Comparison of ENCODE assay signal across 1 cellular context in genomic region chr3:28295819-28296364, GRCh38.
TF ChIP-seq lines count a peak whose summit lies in the region.

No MANE protein-coding gene starts in this region.

TF ChIP-seq in endothelial cell of umbilical vein, 7 proteins besides CTCF, POLR2A, EP300 and RAD21:
- no peak for TF ChIP-seq JUN (IDR thresholded peaks at IDR 0.05; ENCODE audit: borderline replicate concordance, insufficient read depth, insufficient read length, low read depth)
- TF ChIP-seq GATA2 (IDR thresholded peaks at IDR 0.05; ENCODE audit: insufficient read depth, insufficient read length, low read depth, low read length), result no peak
- no peak for TF ChIP-seq EZH2 (IDR thresholded peaks at IDR 0.05; ENCODE audit: borderline replicate concordance, low read depth, low read length, severe bottlenecking)
- TF ChIP-seq POLR2AphosphoS5 (IDR thresholded peaks at IDR 0.05; ENCODE audit: insufficient read depth, low read depth, low read length), result no peak
- TF ChIP-seq MYC (IDR thresholded peaks at IDR 0.05; ENCODE audit: low read depth, low read length), result no peak
- no peak for TF ChIP-seq FOS (IDR thresholded peaks at IDR 0.05; ENCODE audit: borderline replicate concordance, insufficient read depth, low read length)
- TF ChIP-seq MAX (IDR thresholded peaks at IDR 0.05; ENCODE audit: insufficient read depth, insufficient read length), result no peak
